Comparison of ENCODE assay signal across 8 cellular contexts in the genomic region with DNA sequence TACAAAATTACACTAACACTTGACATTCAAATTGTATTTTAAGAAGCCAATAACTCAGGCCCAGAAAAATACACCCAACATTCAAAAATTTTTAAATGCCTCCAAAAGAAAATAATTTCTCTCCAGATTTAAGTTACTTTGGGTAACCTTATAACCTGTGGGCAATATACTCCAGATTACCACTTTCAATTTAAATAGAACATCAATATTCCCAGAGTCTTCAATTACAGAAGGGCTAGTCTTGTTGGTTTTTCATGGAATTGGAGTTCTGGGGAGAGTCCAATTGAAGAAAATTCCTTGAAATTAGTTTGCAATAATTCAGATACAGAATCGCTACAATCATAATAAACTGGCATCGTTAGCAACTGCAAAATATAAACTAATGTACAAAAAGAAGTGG. TPM values are rescaled to one million over a fixed set of nuclear protein-coding genes. Genes with fewer than 3 reads are reported as not detected.
DNase-seq lines count a peak whose midpoint lies in the region; ATAC-seq and TF ChIP-seq lines count a peak whose summit lies in the region.

No MANE protein-coding gene starts in this region.

- WGBS in HUES64: no CpG with 5 or more reads among the region's 2 CpGs

- peak overlapping the region; percentile 99 for H3K27ac ChIP-seq in A673 (ENCODE audit: low read depth, low read length, poor library complexity, severe bottlenecking)
- H3K27ac ChIP-seq in HUES64 (ENCODE audit: low read depth, low read length): no peak overlapping the region
- H3K27ac ChIP-seq in muscle layer of duodenum (ENCODE audit: low read length): peak overlapping the region; percentile 88

- H3K9ac ChIP-seq in HUES64 (ENCODE audit: low read depth, low read length): peak overlapping the region; percentile 99

- H3K4me1 ChIP-seq in A673 (ENCODE audit: insufficient read depth, low read length, poor library complexity, severe bottlenecking) (peaks cover 10% of the 10 kb centered on the region), HUES64 (ENCODE audit: insufficient read depth, low read length) (peaks cover 8% of the 10 kb centered on the region), muscle layer of duodenum (ENCODE audit: control insufficient read depth in 1 of 2, insufficient read depth in 2 of 2, low read length in 2 of 2) (peaks cover 0 to 39% of the 10 kb centered on the region in 2 donors)

- TSS peak; percentile 57 for BruUV-seq in A673 (replicated peaks; lab: Mats Ljungman, UMichigan)

- TF ChIP-seq CTCF in A673 (conservative IDR thresholded peaks at IDR 0.05; ENCODE audit: low read depth, low read length) (no peak), cardiac fibroblast (IDR thresholded peaks at IDR 0.05; ENCODE audit: low read depth, low read length) (no peak)

- CTCF ChIA-PET in A673 (lab: Charles Lee): no interaction called here

- H3K36me3 ChIP-seq in A673 (ENCODE audit: insufficient read depth, low read length, poor library complexity, severe bottlenecking) (peaks cover 7% of the 10 kb centered on the region), HUES64 (ENCODE audit: insufficient read depth, low read length) (peaks cover 37% of the 10 kb centered on the region), muscle layer of duodenum (ENCODE audit: control insufficient read depth in 1 of 2, insufficient read depth in 2 of 2, low read length in 2 of 2) (peaks cover 4 to 6% of the 10 kb centered on the region in 2 donors)

- H3K4me3 ChIP-seq in A673 (ENCODE audit: low read depth, low read length, poor library complexity, severe bottlenecking) (peak overlapping the region; percentile 92), HUES64 (ENCODE audit: low read length) (peak overlapping the region; percentile 83), cardiac fibroblast (replicated peaks in 1 of 2; ENCODE audit: low read depth in 2 of 2, low read length in 2 of 2) (peak overlapping the region; percentile 92 to 95), muscle layer of duodenum (ENCODE audit: low read depth in 1 of 2, low read length in 2 of 2) (peak overlapping the region; percentile 77 to 92)

- intact Hi-C loops in A673 (cut with micrococcal nuclease; ENCODE audit: unreplicated experiment): no loop called here

- POLR2A ChIA-PET in A673 (lab: Charles Lee; ENCODE audit: low non-redundant PET): interaction anchor here (0.6 kb wide), 1 partner anchor 15 kb away, joined by 6 read pairs; no protein-coding TSS in a partner anchor

- ATAC-seq in GM21529 (IDR thresholded peaks at IDR 0.05; ENCODE audit: unreplicated experiment): no peak
- ATAC-seq in HG02623 (IDR thresholded peaks at IDR 0.05; ENCODE audit: unreplicated experiment): no peak
- ATAC-seq in HG02678 (IDR thresholded peaks at IDR 0.05; ENCODE audit: unreplicated experiment): no peak

- no peaks in the 10 kb centered on the region for H3K27me3 ChIP-seq in A673 (replicated peaks; ENCODE audit: insufficient read depth, low read depth, low read length, poor library complexity)
- H3K27me3 ChIP-seq in HUES64 (ENCODE audit: insufficient read depth, low read length): no peaks in the 10 kb centered on the region
- H3K27me3 ChIP-seq in muscle layer of duodenum (ENCODE audit: low read depth, low read length): no peaks in the 10 kb centered on the region

- H3K9me3 ChIP-seq in A673 (ENCODE audit: low read depth, low read length, poor library complexity, severe bottlenecking) (no peaks in the 10 kb centered on the region), HUES64 (ENCODE audit: insufficient read depth, low read depth, low read length) (no peaks in the 10 kb centered on the region), muscle layer of duodenum (ENCODE audit: control insufficient read depth in 1 of 2, low read length in 2 of 2) (no peaks in the 10 kb centered on the region)

- DNase-seq in A673 (ENCODE audit: low spot score): no peak
- DNase-seq in cardiac fibroblast (ENCODE audit: low read depth in 2 of 2): no peak
- DNase-seq in D341Med (ENCODE audit: low spot score): no peak

RNA-seq across cellular contexts. Expression of a gene that starts 2.0 kb away (rescaled TPM):
- 95.0 and 101 TPM in 2 replicates for total RNA-seq in A673 (2021)
- 88.0 TPM for polyA plus RNA-seq in HUES64 (2013, experiment 1 of 2)
- polyA plus RNA-seq in HUES64 (2013, experiment 2 of 2): 78.5 TPM
